Comparison of ENCODE assay signal across 8 cellular contexts in genomic region chr2:173355132-173355865, GRCh38. TPM values are rescaled to one million over a fixed set of nuclear protein-coding genes. Genes with fewer than 3 reads are reported as not detected.
DNase-seq lines count a peak whose midpoint lies in the region; ATAC-seq, FAIRE-seq and TF ChIP-seq lines count a peak whose summit lies in the region.

No MANE protein-coding gene starts in this region.

- peaks cover 5 to 6% (median 5%) of the 10 kb centered on the region in 3 donors for H3K4me1 ChIP-seq in pancreas

- H3K9me3 ChIP-seq in pancreas: no peaks in the 10 kb centered on the region

- no peaks in the 10 kb centered on the region for H3K36me3 ChIP-seq in pancreas

- ATAC-seq in GM18873 (IDR thresholded peaks at IDR 0.05; ENCODE audit: low FRiP score, unreplicated experiment) (peak; percentile 20), HG03103 (IDR thresholded peaks at IDR 0.05; ENCODE audit: low read depth, unreplicated experiment) (peak; percentile 27), pancreas (peak; percentile 64 to 79 (median 70))

- peaks cover 0 to 18% (median 0%) of the 10 kb centered on the region in 4 donors for H3K27me3 ChIP-seq in pancreas

- intact Hi-C loops in pancreas (cut with DNase I): no loop called here

- TF ChIP-seq CTCF in C4-2B (conservative IDR thresholded peaks at IDR 0.05): peak; percentile 2; the same call in 1 of the 2 replicates
- TF ChIP-seq CTCF in pancreas (IDR thresholded peaks at IDR 0.05): no peak

- FAIRE-seq in pancreas (lab: Jason Lieb, UNC): no peak

- 2% methylated on average over 54 to 59 of the region's 59 CpGs for WGBS in pancreas, 2 donors

- peak overlapping the region; percentile 40 to 71 (median 54) for H3K4me3 ChIP-seq in pancreas

- DNase-seq in NCI-H510A (lab: John Stamatoyannopoulos, UW): peak; percentile 80
- DNase-seq in activated T-cell treated with anti-CD3 and anti-CD28 coated beads, Interleukin-2, amount 50 U/mL, for 48 hours: peak; percentile 62 to 68
- DNase-seq in foreskin melanocyte: peak; percentile 46
- DNase-seq in pancreas: peak in 5 of 6 donors; percentile 16 to 78 (median 44)
- no peak for DNase-seq in epidermal melanocyte (ENCODE audit: insufficient read length, low spot score)

- H3K27ac ChIP-seq in C4-2B (peak overlapping the region; percentile 91), pancreas (peak overlapping the region in 1 of 4 donors; percentile 65)

RNA-seq across cellular contexts. Expression of gene CDCA7, which starts 0.6 kb away (rescaled TPM):
- total RNA-seq in pancreas: 1 to 10 TPM in 2 of 6 donors, under 1 TPM in 4; 0.28 to 2.5 (median 0.82) TPM
- polyA plus RNA-seq in pancreas: under 1 TPM; 0.19 to 0.34 TPM

Comparison
In these comparisons a context has a peak if more than half of its experiments do, and no peak if none do; other contexts are left out.
1. ATAC-seq: peak in every context shown above with its lines; median percentile 70 in pancreas; 27 in HG03103; 20 in GM18873.